In the genomic region with DNA sequence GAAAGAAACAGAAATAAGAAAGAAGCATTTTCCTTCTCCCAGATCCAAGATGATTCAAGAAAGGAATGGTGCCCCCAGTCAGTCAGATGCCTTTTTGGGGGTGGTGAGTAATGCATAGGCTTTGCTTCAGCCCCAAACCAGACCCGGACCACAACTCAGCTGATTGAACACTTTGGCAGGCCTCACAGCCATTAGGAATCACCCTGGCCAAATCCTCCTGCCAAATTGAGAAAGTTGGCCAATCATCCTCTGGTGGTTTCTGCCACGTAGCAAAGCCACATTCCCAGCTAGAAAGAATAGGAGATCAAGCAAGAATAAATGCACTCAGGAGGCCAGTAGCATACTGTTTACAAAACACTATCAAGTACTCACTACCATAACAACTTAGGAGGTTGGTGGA, we compare ENCODE assay signal across 32 cellular contexts. TPM values are rescaled to one million over a fixed set of nuclear protein-coding genes. Genes with fewer than 3 reads are reported as not detected.
DNase-seq lines count a peak whose midpoint lies in the region; ATAC-seq and TF ChIP-seq lines count a peak whose summit lies in the region.
"Had no signal": no experiment of that assay in that cellular context is flagged by ENCODE, and none has a peak within 500 bp of the region (broad histone marks: within the 10 kb centered on the region; RNA-seq: fewer than 3 reads in every experiment).

No MANE protein-coding gene starts in this region.

- H3K27ac ChIP-seq in neural progenitor cell: no peak overlapping the region
- H3K27ac ChIP-seq: BLaER1 treated with 17β-estradiol and CSF1 and Interleukin-3, amounts not matched to agents 10 nM and 100 nM; colonic mucosa; HL-60; KMS-11; PC-9; tibial artery had no signal

- intact Hi-C loops in CD14-positive monocyte (cut with micrococcal nuclease): loop anchor here in 1 of 2 donors (10.0 kb wide), 1 partner anchor 121 kb away; the partner anchor contains the start of gene RAP2C

- no peaks in the 10 kb centered on the region for H4K20me1 ChIP-seq in neural progenitor cell (ENCODE audit: low read depth)

- H3K4me1 Mint-ChIP-seq in neural progenitor cell (peaks cover 4% of the 10 kb centered on the region), CD14-positive monocyte (peaks cover 15% of the 10 kb centered on the region)

- ATAC-seq in GM21447 (IDR thresholded peaks at IDR 0.05; ENCODE audit: unreplicated experiment) (no peak), HG02571 (IDR thresholded peaks at IDR 0.05; ENCODE audit: unreplicated experiment) (no peak)
- ATAC-seq: activated naive CD4-positive, alpha-beta T cell treated with anti-CD3 and anti-CD28 coated beads, Interleukin-2, amount 50 U/mL, for 72 hours; left ventricle myocardium superior; right cardiac atrium had no signal

- H3K36me3 Mint-ChIP-seq in neural progenitor cell (no peaks in the 10 kb centered on the region), CD14-positive monocyte (no peaks in the 10 kb centered on the region)
- H3K36me3 Mint-ChIP-seq: activated naive CD4-positive, alpha-beta T cell treated with anti-CD3 and anti-CD28 coated beads, Interleukin-2, amount 50 U/mL, for 72 hours had no signal

- no peaks in the 10 kb centered on the region for H3K36me3 ChIP-seq in neural progenitor cell
- H3K36me3 ChIP-seq: BLaER1 treated with 17β-estradiol and CSF1 and Interleukin-3, amounts not matched to agents 10 nM and 100 nM; colonic mucosa; tibial artery had no signal

- H3K27me3 Mint-ChIP-seq in neural progenitor cell (ENCODE audit: insufficient read depth, low read depth) (peaks cover 3% of the 10 kb centered on the region), CD14-positive monocyte (ENCODE audit: low read depth in 3 of 3) (peaks cover 0 to 11% (median 0%) of the 10 kb centered on the region in 3 donors)

- H3K27ac Mint-ChIP-seq in neural progenitor cell (peak overlapping the region; percentile 34), CD14-positive monocyte (no peak overlapping the region)
- H3K27ac Mint-ChIP-seq: activated naive CD4-positive, alpha-beta T cell treated with anti-CD3 and anti-CD28 coated beads, Interleukin-2, amount 50 U/mL, for 72 hours; activated T-helper 2 cell treated with anti-CD3 and anti-CD28 coated beads, Interferon-gamma antibody, Interleukin-2, Interleukin-4, amounts not matched to agents 10 μg/mL and 5 μg/mL and 100 μg/mL, durations not matched to agents 14 hours and 24 hours and 36 hours; T-helper 2 cell treated with Interferon-gamma antibody and Interleukin-4, amounts not matched to agents 5 μg/mL and 100 μg/mL, for 36 hours had no signal

- H3K4me2 ChIP-seq in neural progenitor cell: no peak overlapping the region
- H3K4me2 ChIP-seq: BLaER1 treated with 17β-estradiol and CSF1 and Interleukin-3, amounts not matched to agents 10 nM and 100 nM; KMS-11; PC-9 had no signal

- no peaks in the 10 kb centered on the region for H3F3A ChIP-seq in neural progenitor cell (ENCODE audit: low read depth)

- H3K27me3 ChIP-seq in neural progenitor cell: no peaks in the 10 kb centered on the region
- H3K27me3 ChIP-seq: colonic mucosa, tibial artery had no signal

- no peaks in the 10 kb centered on the region for H3K79me2 ChIP-seq in neural progenitor cell (ENCODE audit: low read depth)

- no peak for TF ChIP-seq CTCF in cardiac fibroblast (IDR thresholded peaks at IDR 0.05; ENCODE audit: low read depth, low read length)
- TF ChIP-seq CTCF in neural progenitor cell (IDR thresholded peaks at IDR 0.05): no peak
- TF ChIP-seq CTCF in GM20000 (IDR thresholded peaks at IDR 0.05; ENCODE audit: extremely low read depth, missing control alignments): no peak
- TF ChIP-seq CTCF in CD14-positive monocyte (IDR thresholded peaks at IDR 0.05): no peak

- H2AFZ ChIP-seq in neural progenitor cell (replicated peaks): no peak overlapping the region
- H2AFZ ChIP-seq: PC-9 had no signal

- H3K9me3 ChIP-seq in neural progenitor cell (ENCODE audit: low read depth): peaks cover 6% of the 10 kb centered on the region
- H3K9me3 ChIP-seq: BLaER1 treated with 17β-estradiol and CSF1 and Interleukin-3, amounts not matched to agents 10 nM and 100 nM; colonic mucosa; tibial artery had no signal

- DNase-seq in AG20443 (ENCODE audit: low spot score) (peak; percentile 7), LHCN-M2 (ENCODE audit: low read depth) (peak; percentile 2), cardiac fibroblast (ENCODE audit: low read depth in 2 of 2) (peak; percentile 9 to 18), neural progenitor cell (ENCODE audit: low spot score) (no peak), GM20000 (ENCODE audit: low spot score) (no peak), CD14-positive monocyte (ENCODE audit: low spot score) (no peak)
- DNase-seq: activated CD4-positive, alpha-beta T cell treated with anti-CD3 and anti-CD28 coated beads for 1 hour; activated T-cell treated with anti-CD3 and anti-CD28 coated beads for 4 hours; colonic mucosa; COR-L47; effector CD4-positive, alpha-beta T cell; glutamatergic neuron; left ventricle myocardium superior; mesendoderm; NCI-H1436; NCI-H526; PC-9; posterior cingulate gyrus; right cardiac atrium; Right ventricle myocardium superior; stimulated activated CD4-positive, alpha-beta T cell treated with anti-CD3 and anti-CD28 coated beads, Interleukin-12 subunit alpha, Interleukin-12 subunit beta, amount 100 ng/mL, for 4 hours; stimulated activated CD4-positive, alpha-beta T cell treated with anti-CD3 and anti-CD28 coated beads, Interleukin-2, amount 100 ng/mL, for 48 hours; tibial artery had no signal

- no peak overlapping the region for H3K9ac ChIP-seq in neural progenitor cell
- H3K9ac ChIP-seq: BLaER1 treated with 17β-estradiol and CSF1 and Interleukin-3, amounts not matched to agents 10 nM and 100 nM; KMS-11 had no signal

- H3K4me1 ChIP-seq in neural progenitor cell: no peaks in the 10 kb centered on the region
- H3K4me1 ChIP-seq: colonic mucosa had no signal

- H3K4me3 ChIP-seq in cardiac fibroblast (replicated peaks in 1 of 2; ENCODE audit: low read depth in 2 of 2, low read length in 2 of 2) (no peak overlapping the region), neural progenitor cell (no peak overlapping the region)
- H3K4me3 ChIP-seq: BLaER1 treated with 17β-estradiol and CSF1 and Interleukin-3, amounts not matched to agents 10 nM and 100 nM; colonic mucosa; PC-9; tibial artery had no signal

- no peak overlapping the region for H3K4me3 Mint-ChIP-seq in neural progenitor cell
- H3K4me3 Mint-ChIP-seq in CD14-positive monocyte: no peak overlapping the region
- H3K4me3 Mint-ChIP-seq: T-helper 2 cell treated with Interferon-gamma antibody and Interleukin-4, amounts not matched to agents 5 μg/mL and 100 μg/mL, for 36 hours had no signal

- no peaks in the 10 kb centered on the region for H3K9me3 Mint-ChIP-seq in neural progenitor cell
- no peaks in the 10 kb centered on the region for H3K9me3 Mint-ChIP-seq in CD14-positive monocyte
- H3K9me3 Mint-ChIP-seq: activated naive CD4-positive, alpha-beta T cell treated with anti-CD3 and anti-CD28 coated beads, Interleukin-2, amount 50 U/mL, for 72 hours; activated T-helper 2 cell treated with anti-CD3 and anti-CD28 coated beads, Interferon-gamma antibody, Interleukin-2, Interleukin-4, amounts not matched to agents 10 μg/mL and 5 μg/mL and 100 μg/mL, durations not matched to agents 14 hours and 24 hours and 36 hours; T-helper 2 cell treated with Interferon-gamma antibody and Interleukin-4, amounts not matched to agents 5 μg/mL and 100 μg/mL, for 36 hours had no signal

RNA-seq across cellular contexts. Expression of gene FRMD7, which starts 33.7 kb away (rescaled TPM):
- total RNA-seq in LHCN-M2 (2014; rRNA removed): not detected in 2 replicates
- polyA plus RNA-seq in LHCN-M2 (2012): not detected
- total RNA-seq in neural progenitor cell (ENCODE audit: low replicate concordance): not detected in 2 replicates
- polyA plus RNA-seq in CD14-positive monocyte: not detected
- total RNA-seq: activated naive CD4-positive, alpha-beta T cell treated with anti-CD3 and anti-CD28 coated beads, Interleukin-2, amount 50 U/mL, for 72 hours; activated T-helper 2 cell treated with anti-CD3 and anti-CD28 coated beads, Interferon-gamma antibody, Interleukin-2, Interleukin-4, amounts not matched to agents 10 μg/mL and 5 μg/mL and 100 μg/mL, durations not matched to agents 14 hours and 24 hours and 36 hours; colonic mucosa; fibroblast of villous mesenchyme; PC-9; right cardiac atrium; Right ventricle myocardium superior had no signal

Comparison
In these comparisons a context has a peak if more than half of its experiments do, and no peak if none do; other contexts are left out.
1. DNase-seq: peak in AG20443 (single experiment), LHCN-M2 (single experiment) and cardiac fibroblast (2 of 2); none in neural progenitor cell (single experiment), GM20000 (single experiment) and CD14-positive monocyte (single experiment).